In genomic region chr22:24496234-24496633, GRCh38 we compare ENCODE assay signal across 24 cellular contexts. TPM values are rescaled to one million over a fixed set of nuclear protein-coding genes. Genes with fewer than 3 reads are reported as not detected.
DNase-seq lines count a peak whose midpoint lies in the region; ATAC-seq, FAIRE-seq and TF ChIP-seq lines count a peak whose summit lies in the region.
"Had no signal": no experiment of that assay in that cellular context is flagged by ENCODE, and none has a peak within 500 bp of the region (broad histone marks: within the 10 kb centered on the region; RNA-seq: fewer than 3 reads in every experiment).

No MANE protein-coding gene starts in this region.

- H3K36me3 ChIP-seq in HEK293 (ENCODE audit: control insufficient read depth in 2 of 2, insufficient read depth in 1 of 2, low read length in 2 of 2), result no peaks in the 10 kb centered on the region
- H3K36me3 ChIP-seq in kidney (ENCODE audit: control insufficient read depth in 1 of 2, insufficient read depth in 2 of 2, low read length in 2 of 2), result peaks cover 0 to 4% of the 10 kb centered on the region in 2 donors
- no peaks in the 10 kb centered on the region for H3K36me3 ChIP-seq in effector memory CD4-positive, alpha-beta T cell (ENCODE audit: control insufficient read depth, insufficient read depth, low read length)
- H3K36me3 ChIP-seq: BE2C had no signal

- H3K27ac ChIP-seq in HEK293 (ENCODE audit: extremely low read depth, low read depth, low read length), result no peak overlapping the region
- H3K27ac ChIP-seq in kidney (ENCODE audit: low read depth in 2 of 2, low read length in 2 of 2), result no peak overlapping the region
- H3K27ac ChIP-seq in effector memory CD4-positive, alpha-beta T cell (ENCODE audit: insufficient read depth, low read length, poor library complexity, severe bottlenecking), result no peak overlapping the region

- no peak overlapping the region for H3K4me3 Mint-ChIP-seq in T-helper 17 cell
- H3K4me3 Mint-ChIP-seq: CD8-positive, alpha-beta memory T cell; H9 had no signal

- TF ChIP-seq CTCF in HEK293 (tag by site-specific recombination; IDR thresholded peaks at IDR 0.05) (no peak), kidney (IDR thresholded peaks at IDR 0.05; ENCODE audit: borderline replicate concordance, extremely low read depth, insufficient read depth) (no peak)

- H3K36me3 Mint-ChIP-seq in T-helper 17 cell (ENCODE audit: low read depth), result peaks cover 5% of the 10 kb centered on the region
- H3K36me3 Mint-ChIP-seq: CD4-positive, CD25-positive, alpha-beta regulatory T cell had no signal

- CTCF ChIA-PET in HEK293 (lab: Yijun Ruan, JAX), result interaction anchor here (0.7 to 1.6 kb wide), 7 partner anchors 10 to 634 kb away, joined by 3 to 4 read pairs (median 4); no protein-coding TSS in a partner anchor

- H3K4me3 ChIP-seq in HEK293 (ENCODE audit: low read depth, low read length) (no peak overlapping the region), kidney (ENCODE audit: low read length in 2 of 2) (peak overlapping the region; percentile 52 to 67)
- H3K4me3 ChIP-seq in effector memory CD4-positive, alpha-beta T cell (ENCODE audit: insufficient read depth, low read depth, low read length, poor library complexity, severe bottlenecking), result no peak overlapping the region
- H3K4me3 ChIP-seq: K562 had no signal

- FAIRE-seq in kidney (lab: Jason Lieb, UNC) (no peak), urothelium cell line (lab: Jason Lieb, UNC) (peak; percentile 13), frontal cortex (lab: Jason Lieb, UNC) (no peak)
- FAIRE-seq: A204.1, GM12892, GM18507, H1, K562 had no signal

- DNase-seq in T-helper 17 cell (no peak), kidney (no peak), urothelium cell line (ENCODE audit: low spot score) (no peak), frontal cortex (ENCODE audit: low spot score in 2 of 2) (no peak)
- no peak for DNase-seq in effector memory CD4-positive, alpha-beta T cell
- DNase-seq: ACHN; BE2C; CD4-positive, CD25-positive, alpha-beta regulatory T cell; CD8-positive, alpha-beta memory T cell; COR-L47; DMS153; DMS79; GDM1; H9; IMR-90 had no signal

- H3K4me1 ChIP-seq in HEK293 (ENCODE audit: control insufficient read depth, insufficient read depth, low read length), result no peaks in the 10 kb centered on the region
- H3K4me1 ChIP-seq in kidney (ENCODE audit: control insufficient read depth in 1 of 2, insufficient read depth in 1 of 2, low read depth in 1 of 2, low read length in 2 of 2), result peaks cover 15 to 26% of the 10 kb centered on the region in 2 donors
- H3K4me1 ChIP-seq in effector memory CD4-positive, alpha-beta T cell (ENCODE audit: control insufficient read depth, insufficient read depth, low read length, poor library complexity, severe bottlenecking), result no peaks in the 10 kb centered on the region

- POLR2A ChIA-PET in HEK293 (lab: Yijun Ruan, JAX), result no interaction called here

- no peaks in the 10 kb centered on the region for H3K9me3 ChIP-seq in HEK293 (ENCODE audit: control insufficient read depth, insufficient read depth, low read depth, low read length)
- H3K9me3 ChIP-seq in T-helper 17 cell (ENCODE audit: control insufficient read depth, low read length, poor library complexity, severe bottlenecking), result no peaks in the 10 kb centered on the region
- no peaks in the 10 kb centered on the region for H3K9me3 ChIP-seq in kidney (ENCODE audit: control insufficient read depth in 1 of 2, low read length in 2 of 2)
- H3K9me3 ChIP-seq in effector memory CD4-positive, alpha-beta T cell (ENCODE audit: control insufficient read depth, low read length), result no peaks in the 10 kb centered on the region
- H3K9me3 ChIP-seq: BE2C had no signal

- ATAC-seq in T-helper 17 cell (no peak), HG03342 (IDR thresholded peaks at IDR 0.05; ENCODE audit: unreplicated experiment) (no peak)
- ATAC-seq: K562 had no signal

- H3K27me3 ChIP-seq in effector memory CD4-positive, alpha-beta T cell (replicated peaks; ENCODE audit: control insufficient read depth, insufficient read depth, low read length, poor library complexity, severe bottlenecking), result no peaks in the 10 kb centered on the region
- H3K27me3 ChIP-seq: BE2C had no signal

- H3K27ac Mint-ChIP-seq in T-helper 17 cell, result peak overlapping the region; percentile 61
- H3K27ac Mint-ChIP-seq: CD4-positive, CD25-positive, alpha-beta regulatory T cell; H9 had no signal

- intact Hi-C loops in kidney (cut with DNase I), result no loop called here

- H3K27me3 Mint-ChIP-seq in T-helper 17 cell, result peaks cover 33% of the 10 kb centered on the region

- H3K4me1 Mint-ChIP-seq in T-helper 17 cell, result peaks cover 9% of the 10 kb centered on the region
- H3K4me1 Mint-ChIP-seq: CD4-positive, CD25-positive, alpha-beta regulatory T cell had no signal

- peak overlapping the region in 1 of 2 donors; percentile 55 for H3K9ac ChIP-seq in kidney (ENCODE audit: low read length in 2 of 2)

TF ChIP-seq in HEK293, 187 proteins besides CTCF, POLR2A, EP300 and RAD21:
- TF ChIP-seq ZIC2 (tag by site-specific recombination; IDR thresholded peaks at IDR 0.05), result no peak
- TF ChIP-seq ZSCAN4 (tag by site-specific recombination; IDR thresholded peaks at IDR 0.05), result peak; percentile 77; the same call in 1 of the 2 replicates
TF ChIP-seq in HEK293: peak in this region for 1.

RNA-seq across cellular contexts. Expression of gene UPB1, which starts 1.1 kb away (rescaled TPM):
- total RNA-seq in T-helper 17 cell, result 1 to 10 TPM; 1.5 to 2.8 TPM
- total RNA-seq in kidney, result 1.0 TPM
- polyA plus RNA-seq in kidney (ENCODE audit: insufficient read depth, low read depth, low replicate concordance), result 64.6 TPM
- total RNA-seq in frontal cortex, result 0.41 TPM
- total RNA-seq: CD8-positive, alpha-beta memory T cell; Daoy; H1; H9; HT1080 had no signal
- polyA plus RNA-seq: CD4-positive, CD25-positive, alpha-beta regulatory T cell had no signal

RNA-seq across cellular contexts. Expression of gene GUCD1, which starts 58.7 kb away (rescaled TPM):
- total RNA-seq in T-helper 17 cell (10 to 100 TPM; 58.4 to 96.3 TPM), kidney (150 TPM), frontal cortex (35.1 TPM)
- 111 TPM for polyA plus RNA-seq in kidney (ENCODE audit: insufficient read depth, low read depth, low replicate concordance)

RNA-seq across cellular contexts. Expression of gene SNRPD3, which starts 59.6 kb away (rescaled TPM):
- 10 to 100 TPM; 35.2 to 41.2 TPM for total RNA-seq in T-helper 17 cell
- total RNA-seq in kidney, result 73.7 TPM
- 136 TPM for polyA plus RNA-seq in kidney (ENCODE audit: insufficient read depth, low read depth, low replicate concordance)
- 140 TPM for total RNA-seq in frontal cortex

Comparison
In these comparisons a context has a peak if more than half of its experiments do, and no peak if none do; other contexts are left out.
1. H3K4me3 ChIP-seq: peak in kidney (2 of 2); none in HEK293 (single experiment) and effector memory CD4-positive, alpha-beta T cell (single experiment).